ENCODE assay signal across 20 cellular contexts in the genomic region with DNA sequence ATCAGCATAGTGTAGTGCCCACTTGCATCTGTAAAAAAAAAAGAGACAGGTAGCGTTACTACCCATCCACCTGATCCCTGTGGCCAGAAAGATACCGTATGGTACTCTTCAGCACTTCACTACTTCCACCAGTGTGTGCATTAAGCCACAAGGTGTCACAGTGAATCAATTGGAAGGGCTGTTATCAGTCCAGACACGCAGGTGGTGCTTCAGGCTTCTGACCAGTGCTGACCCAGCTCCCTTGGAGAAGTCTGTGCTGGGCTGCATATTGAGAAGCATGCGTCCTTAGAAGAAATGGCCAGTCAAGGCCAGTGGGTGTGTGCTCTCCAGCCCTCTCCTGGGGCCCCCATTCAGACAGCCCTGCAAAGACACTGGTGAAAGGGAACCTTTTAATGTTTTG. TPM values are rescaled to one million over a fixed set of nuclear protein-coding genes. Genes with fewer than 3 reads are reported as not detected.
"Had no signal": no experiment of that assay in that cellular context is flagged by ENCODE, and none has a peak within 500 bp of the region (broad histone marks: within the 10 kb centered on the region; RNA-seq: fewer than 3 reads in every experiment).

No MANE protein-coding gene starts in this region.

- H3K9me3 Mint-ChIP-seq: effector memory CD8-positive, alpha-beta T cell; naive thymus-derived CD8-positive, alpha-beta T cell had no signal

- H3K36me3 ChIP-seq: thoracic aorta, transverse colon had no signal

- H3K4me1 ChIP-seq: transverse colon had no signal

- FAIRE-seq: endothelial cell of umbilical vein, frontal cortex had no signal

- ATAC-seq: effector memory CD8-positive, alpha-beta T cell; left lobe of liver; mucosa of descending colon; naive thymus-derived CD8-positive, alpha-beta T cell; sciatic nerve; stimulated activated memory B cell treated with anti-CD40 and anti-IgM and Interleukin-4, amounts not matched to agents 10 μg/mL and 1 μg/mL and 100 μg/mL, for 72 hours had no signal

- H3K27me3 ChIP-seq: heart left ventricle, spleen, stomach, transverse colon had no signal

- H3K4me3 Mint-ChIP-seq: effector memory CD8-positive, alpha-beta T cell; naive thymus-derived CD8-positive, alpha-beta T cell; stimulated activated memory B cell treated with anti-CD40 and anti-IgM and Interleukin-4, amounts not matched to agents 10 μg/mL and 1 μg/mL and 100 μg/mL, for 72 hours had no signal

- H3K27me3 Mint-ChIP-seq: effector memory CD8-positive, alpha-beta T cell; naive thymus-derived CD8-positive, alpha-beta T cell; stimulated activated memory B cell treated with anti-CD40 and anti-IgM and Interleukin-4, amounts not matched to agents 10 μg/mL and 1 μg/mL and 100 μg/mL, for 72 hours had no signal

- H3K27ac Mint-ChIP-seq: effector memory CD8-positive, alpha-beta T cell; naive thymus-derived CD8-positive, alpha-beta T cell; stimulated activated memory B cell treated with anti-CD40 and anti-IgM and Interleukin-4, amounts not matched to agents 10 μg/mL and 1 μg/mL and 100 μg/mL, for 72 hours had no signal

- H3K9me3 ChIP-seq: heart left ventricle, mucosa of descending colon, spleen, stomach, thoracic aorta, transverse colon had no signal

- H3K4me3 ChIP-seq: heart left ventricle, mucosa of descending colon, spleen, stomach, thoracic aorta, transverse colon had no signal

- DNase-seq: effector memory CD8-positive, alpha-beta T cell; heart left ventricle; hippocampal formation; islet precursor cell; mammary epithelial cell; mucosa of descending colon; naive thymus-derived CD8-positive, alpha-beta T cell; spleen; stimulated activated CD4-positive, alpha-beta T cell treated with anti-CD3 and anti-CD28 coated beads, Interleukin-15, amount 100 ng/mL, for 24 hours; stimulated activated CD4-positive, alpha-beta T cell treated with anti-CD3 and anti-CD28 coated beads, Interleukin-1b, Interleukin-23, amount 100 ng/mL, for 48 hours; stimulated activated CD4-positive, alpha-beta T cell treated with anti-CD3 and anti-CD28 coated beads, Interleukin-4, amount 100 ng/mL, for 24 hours; stomach; substantia nigra; transverse colon had no signal

- H3K27ac ChIP-seq: heart left ventricle, spleen, stomach, thoracic aorta, transverse colon had no signal

- H3K4me1 Mint-ChIP-seq: stimulated activated memory B cell treated with anti-CD40 and anti-IgM and Interleukin-4, amounts not matched to agents 10 μg/mL and 1 μg/mL and 100 μg/mL, for 72 hours had no signal

RNA-seq across cellular contexts. Expression of a gene that starts 10.6 kb away (rescaled TPM):
- total RNA-seq: mammary epithelial cell; naive thymus-derived CD8-positive, alpha-beta T cell had no signal
- polyA plus RNA-seq: mammary epithelial cell had no signal
